ENCODE assay signal across 1 cellular context in the genomic region with DNA sequence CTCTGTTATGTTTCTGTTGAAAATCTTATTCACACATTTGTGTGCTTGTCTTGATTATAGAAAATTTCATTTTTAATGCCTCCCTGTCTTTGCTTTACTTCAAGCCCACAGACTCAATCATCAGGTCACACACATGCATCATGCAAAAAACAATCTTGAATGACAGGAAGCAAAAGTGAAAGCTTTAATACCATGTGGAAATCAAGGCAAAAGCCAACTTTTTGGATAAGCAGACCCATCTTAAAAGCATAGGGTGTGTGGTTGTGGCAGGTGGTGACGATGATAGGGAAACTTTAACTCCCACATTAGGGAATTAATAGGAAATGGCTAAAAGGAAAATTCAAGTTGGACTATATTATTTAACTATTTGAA.
TF ChIP-seq lines count a peak whose summit lies in the region.

No MANE protein-coding gene starts in this region.

TF ChIP-seq in GM12878, 131 proteins besides CTCF, POLR2A, EP300 and RAD21 (continued from another document):
- TF ChIP-seq POLR2AphosphoS5 (IDR thresholded peaks at IDR 0.05; ENCODE audit: low read length) (no peak), FOS (IDR thresholded peaks at IDR 0.05; ENCODE audit: borderline replicate concordance, extremely low read depth, insufficient read length) (no peak), CEBPZ (IDR thresholded peaks at IDR 0.05; ENCODE audit: low read depth, low read length) (no peak)
